In genomic region chr3:18872466-18872865, GRCh38 we compare ENCODE assay signal across 23 cellular contexts.
DNase-seq lines count a peak whose midpoint lies in the region; ATAC-seq and TF ChIP-seq lines count a peak whose summit lies in the region.
"Had no signal": no experiment of that assay in that cellular context is flagged by ENCODE, and none has a peak within 500 bp of the region (broad histone marks: within the 10 kb centered on the region; RNA-seq: fewer than 3 reads in every experiment).

No MANE protein-coding gene starts in this region.

- H3K27ac ChIP-seq in RWPE1: no peak overlapping the region

- POLR2A ChIA-PET in RWPE1 (lab: Yijun Ruan, JAX; ENCODE audit: low non-redundant PET): no interaction called here

- H3K36me3 Mint-ChIP-seq in activated naive CD4-positive, alpha-beta T cell treated with anti-CD3 and anti-CD28 coated beads, Interleukin-2, amount 50 U/mL, for 72 hours: peaks cover 0 to 30% of the 10 kb centered on the region in 2 donors
- H3K36me3 Mint-ChIP-seq: activated naive CD8-positive, alpha-beta T cell; brain; CD4-positive, CD25-positive, alpha-beta regulatory T cell; type B pancreatic cell had no signal

- TF ChIP-seq CTCF in RWPE1 (conservative IDR thresholded peaks at IDR 0.05; ENCODE audit: low read depth): no peak

- peak overlapping the region in 1 of 2 donors; percentile 60 for H3K27ac Mint-ChIP-seq in activated naive CD4-positive, alpha-beta T cell treated with anti-CD3 and anti-CD28 coated beads, Interleukin-2, amount 50 U/mL, for 72 hours
- H3K27ac Mint-ChIP-seq: activated naive CD8-positive, alpha-beta T cell; brain; CD4-positive, CD25-positive, alpha-beta regulatory T cell; type B pancreatic cell had no signal

- ATAC-seq in activated naive CD4-positive, alpha-beta T cell treated with anti-CD3 and anti-CD28 coated beads, Interleukin-2, amount 50 U/mL, for 72 hours: peak; percentile 22 to 56
- peak; percentile 49 for ATAC-seq in GM21619 (IDR thresholded peaks at IDR 0.05; ENCODE audit: unreplicated experiment)
- peak; percentile 50 for ATAC-seq in stimulated activated naive CD8-positive, alpha-beta T cell treated with anti-CD3 and anti-CD28 coated beads, Interleukin-15, Interleukin-2, amounts not matched to agents 100 U/mL and 50 U/mL, for 24 hours
- ATAC-seq: right cardiac atrium had no signal

- CTCF ChIA-PET in RWPE1 (lab: Yijun Ruan, JAX): interaction anchor here (1.2 kb wide), 1 partner anchor 13 kb away, joined by 4 read pairs; no protein-coding TSS in a partner anchor

- no peak overlapping the region for H3K4me3 ChIP-seq in Jurkat, Clone E6-1 (ENCODE audit: low read length)

- DNase-seq in activated naive CD4-positive, alpha-beta T cell treated with anti-CD3 and anti-CD28 coated beads, Interleukin-2, amount 50 U/mL, for 72 hours (ENCODE audit: low spot score in 2 of 2): no peak
- no peak for DNase-seq in activated naive CD4-positive, alpha-beta T cell (lab: John Stamatoyannopoulos, UW)
- DNase-seq in Jurkat, Clone E6-1 (ENCODE audit: low read depth, low spot score): peak; percentile 18
- DNase-seq in stimulated activated naive CD8-positive, alpha-beta T cell treated with anti-CD3 and anti-CD28 coated beads, Interleukin-15, Interleukin-2, amounts not matched to agents 100 U/mL and 50 U/mL, for 24 hours: no peak
- DNase-seq in NCI-H2171 treated with DMSO at 0.1 percent for 48 hours (lab: John Stamatoyannopoulos, UW) (no peak), NOMO-1 treated with DMSO at 0.1 percent for 48 hours (lab: John Stamatoyannopoulos, UW; ENCODE audit: unreplicated experiment) (no peak), RWPE1 (ENCODE audit: low spot score) (no peak)
- DNase-seq: ACHN; activated CD4-positive, alpha-beta T cell treated with anti-CD3 and anti-CD28 coated beads for 4 hours; DMS153; KG1; NCI-H1092; NCI-H2081 treated with DMSO at 0.1 percent for 48 hours; NCI-H524; OCI-M1; right cardiac atrium; SK-N-SH; stimulated activated naive CD4-positive, alpha-beta T cell treated with Interleukin-2 at 50 U/mL for 16 hours had no signal

- peaks cover 0 to 3% of the 10 kb centered on the region in 2 donors for H3K9me3 Mint-ChIP-seq in activated naive CD4-positive, alpha-beta T cell treated with anti-CD3 and anti-CD28 coated beads, Interleukin-2, amount 50 U/mL, for 72 hours
- H3K9me3 Mint-ChIP-seq: brain; CD4-positive, CD25-positive, alpha-beta regulatory T cell; type B pancreatic cell had no signal
